Comparison of ENCODE assay signal across 8 cellular contexts in genomic region chr1:67339623-67340343, GRCh38. TPM values are rescaled to one million over a fixed set of nuclear protein-coding genes. Genes with fewer than 3 reads are reported as not detected.
A peak's percentile ranks its signal among the peaks of the same experiment; 100 is the strongest.
DNase-seq lines count a peak whose midpoint lies in the region; ATAC-seq and TF ChIP-seq lines count a peak whose summit lies in the region.

No MANE protein-coding gene starts in this region.

- DNase-seq in stimulated activated naive CD4-positive, alpha-beta T cell treated with Interleukin-2 at 50 U/mL for 16 hours (lab: John Stamatoyannopoulos, UW): peak; percentile 33
- no peak for DNase-seq in stimulated activated naive CD4-positive, alpha-beta T cell (lab: John Stamatoyannopoulos, UW)
- peak; percentile 66 for DNase-seq in activated CD4-positive, alpha-beta memory T cell treated with anti-CD3 and anti-CD28 coated beads for 36 hours
- DNase-seq in iris pigment epithelial cell (ENCODE audit: low read depth) (peak; percentile 81), NCI-H146 treated with DMSO at 0.1 percent for 48 hours (lab: John Stamatoyannopoulos, UW; ENCODE audit: unreplicated experiment) (no peak), NCI-H2171 treated with DMSO at 0.1 percent for 48 hours (lab: John Stamatoyannopoulos, UW) (no peak), coronary artery (ENCODE audit: low spot score) (no peak)

- H3K4me3 ChIP-seq in coronary artery: no peak overlapping the region

- no peak for TF ChIP-seq CTCF in coronary artery (IDR thresholded peaks at IDR 0.05)

- no peak overlapping the region for H3K27ac ChIP-seq in coronary artery

- peaks cover 57% of the 10 kb centered on the region for H3K36me3 Mint-ChIP-seq in activated CD4-positive, alpha-beta memory T cell treated with anti-CD3 and anti-CD28 coated beads for 36 hours

- H3K27me3 Mint-ChIP-seq in activated CD4-positive, alpha-beta memory T cell treated with anti-CD3 and anti-CD28 coated beads for 36 hours: no peaks in the 10 kb centered on the region

- CTCF ChIA-PET in activated CD4-positive, alpha-beta memory T cell treated with anti-CD3 and anti-CD28 coated beads for 36 hours (lab: Charles Lee): interaction anchor here (1.0 to 2.4 kb wide), 10 partner anchors 8 to 344 kb away, joined by 3 to 14 read pairs (median 4); no protein-coding TSS in a partner anchor

- no peaks in the 10 kb centered on the region for H3K9me3 Mint-ChIP-seq in activated CD4-positive, alpha-beta memory T cell treated with anti-CD3 and anti-CD28 coated beads for 36 hours

- intact Hi-C loops in activated CD4-positive, alpha-beta memory T cell treated with anti-CD3 and anti-CD28 coated beads for 36 hours (cut with micrococcal nuclease): loop anchor here (1.0 to 10.0 kb wide), 12 partner anchors 25 to 1057 kb away; partner anchors contain the start of gene SERBP1

- H3K4me1 Mint-ChIP-seq in activated CD4-positive, alpha-beta memory T cell treated with anti-CD3 and anti-CD28 coated beads for 36 hours (ENCODE audit: low read depth): peaks cover 77% of the 10 kb centered on the region

- peak; percentile 40 for ATAC-seq in HG03457 (IDR thresholded peaks at IDR 0.05; ENCODE audit: unreplicated experiment)

- peak overlapping the region; percentile 1 for H3K4me3 Mint-ChIP-seq in activated CD4-positive, alpha-beta memory T cell treated with anti-CD3 and anti-CD28 coated beads for 36 hours

- POLR2A ChIA-PET in activated CD4-positive, alpha-beta memory T cell treated with anti-CD3 and anti-CD28 coated beads for 36 hours (lab: Charles Lee): interaction anchor here (0.7 to 3.1 kb wide), 23 partner anchors 11 to 345 kb away, joined by 3 to 32 read pairs (median 5); partner anchors contain the start of genes GADD45A, IL12RB2, IL23R and SERBP1

- peak overlapping the region; percentile 97 for H3K27ac Mint-ChIP-seq in activated CD4-positive, alpha-beta memory T cell treated with anti-CD3 and anti-CD28 coated beads for 36 hours

RNA-seq across cellular contexts. Expression of gene IL12RB2, which starts 32.1 kb away (rescaled TPM):
- total RNA-seq in activated CD4-positive, alpha-beta memory T cell treated with anti-CD3 and anti-CD28 coated beads for 36 hours: 10 to 100 TPM; 86.9 to 90.7 TPM

Comparison
In these comparisons a context has a peak if more than half of its experiments do, and no peak if none do; other contexts are left out.
1. DNase-seq: peak in stimulated activated naive CD4-positive, alpha-beta T cell treated with Interleukin-2 at 50 U/mL for 16 hours (single experiment), activated CD4-positive, alpha-beta memory T cell treated with anti-CD3 and anti-CD28 coated beads for 36 hours (single experiment) and iris pigment epithelial cell (single experiment); none in stimulated activated naive CD4-positive, alpha-beta T cell (0 of 6), NCI-H146 treated with DMSO at 0.1 percent for 48 hours (single experiment), NCI-H2171 treated with DMSO at 0.1 percent for 48 hours (single experiment) and coronary artery (single experiment).